8 cellular contexts compared by ENCODE assay signal in genomic region chr17:80970044-80970761, GRCh38. TPM values are rescaled to one million over a fixed set of nuclear protein-coding genes. Genes with fewer than 3 reads are reported as not detected.
DNase-seq lines count a peak whose midpoint lies in the region; FAIRE-seq and TF ChIP-seq lines count a peak whose summit lies in the region.

No MANE protein-coding gene starts in this region.

- POLR2A ChIA-PET in PC-9 (lab: Charles Lee; ENCODE audit: unreplicated experiment), result no interaction called here

- TF ChIP-seq CTCF in PC-9 (conservative IDR thresholded peaks at IDR 0.05) (peak; percentile 41; the same call in 1 of the 2 replicates), astrocyte (IDR thresholded peaks at IDR 0.05; ENCODE audit: insufficient read depth, low read depth, low read length) (no peak)

- H3K27me3 ChIP-seq in PC-9 (ENCODE audit: insufficient read depth, low read depth), result no peaks in the 10 kb centered on the region
- peaks cover 4% of the 10 kb centered on the region for H3K27me3 ChIP-seq in astrocyte (ENCODE audit: insufficient read depth, low read length)

- DNase-seq in SHP77 (lab: John Stamatoyannopoulos, UW) (peak; percentile 37 to 66), SHP77 treated with DMSO at 0.1 percent for 48 hours (lab: John Stamatoyannopoulos, UW) (no peak), PC-9 (peak in 1 of 2 experiments; percentile 37), astrocyte (ENCODE audit: low read depth) (no peak), immature natural killer cell (peak in 2 of 3 donors; percentile 29 to 38), COLO829 (ENCODE audit: low spot score) (no peak), islet precursor cell (no peak)
- peak; percentile 10 to 55 (median 24) for DNase-seq in stimulated activated naive CD4-positive, alpha-beta T cell (lab: John Stamatoyannopoulos, UW)

- no peaks in the 10 kb centered on the region for H3K36me3 Mint-ChIP-seq in astrocyte (ENCODE audit: low read depth, unreplicated experiment)
- H3K36me3 Mint-ChIP-seq in immature natural killer cell, result peaks cover 0 to 3% (median 2%) of the 10 kb centered on the region in 3 donors

- no peaks in the 10 kb centered on the region for H3K9me3 Mint-ChIP-seq in astrocyte (ENCODE audit: unreplicated experiment)
- H3K9me3 Mint-ChIP-seq in immature natural killer cell, result no peaks in the 10 kb centered on the region

- H3K4me3 Mint-ChIP-seq in astrocyte (ENCODE audit: unreplicated experiment), result no peak overlapping the region
- H3K4me3 Mint-ChIP-seq in immature natural killer cell, result peak overlapping the region; percentile 30 to 53 (median 33)

- no peak overlapping the region for H2AFZ ChIP-seq in PC-9
- no peak overlapping the region for H2AFZ ChIP-seq in astrocyte (ENCODE audit: low read depth, low read length)

- no peaks in the 10 kb centered on the region for H3K9me2 ChIP-seq in PC-9 (ENCODE audit: insufficient read depth)

- H4K20me1 ChIP-seq in PC-9 (ENCODE audit: insufficient read depth) (no peaks in the 10 kb centered on the region), astrocyte (ENCODE audit: insufficient read depth, low read length) (no peaks in the 10 kb centered on the region)

- H3K4me2 ChIP-seq in PC-9 (no peak overlapping the region), astrocyte (ENCODE audit: low read length) (peak overlapping the region; percentile 26)

- H3K36me3 ChIP-seq in PC-9 (ENCODE audit: low read depth), result no peaks in the 10 kb centered on the region
- H3K36me3 ChIP-seq in astrocyte (ENCODE audit: insufficient read depth, low read length), result no peaks in the 10 kb centered on the region

- H3K27ac ChIP-seq in PC-9, result no peak overlapping the region
- no peak overlapping the region for H3K27ac ChIP-seq in astrocyte (ENCODE audit: low read depth, low read length)

- H3K4me1 ChIP-seq in PC-9 (replicated peaks; ENCODE audit: insufficient read depth) (no peaks in the 10 kb centered on the region), astrocyte (ENCODE audit: insufficient read depth, low read length) (peaks cover 8% of the 10 kb centered on the region)

- no peak overlapping the region for H3K9ac ChIP-seq in astrocyte (ENCODE audit: low read length)

- CTCF ChIA-PET in PC-9 (lab: Charles Lee), result interaction anchor here (0.5 kb wide), 1 partner anchor 127 kb away, joined by 11 read pairs; no protein-coding TSS in a partner anchor

- H3F3A ChIP-seq in PC-9 (ENCODE audit: insufficient read depth, low read depth), result no peaks in the 10 kb centered on the region

- H3K4me3 ChIP-seq in PC-9 (no peak overlapping the region), astrocyte (ENCODE audit: insufficient read depth, low read depth, low read length) (no peak overlapping the region)

- H3K79me2 ChIP-seq in PC-9 (ENCODE audit: low read depth), result no peaks in the 10 kb centered on the region
- H3K79me2 ChIP-seq in astrocyte (ENCODE audit: insufficient read depth, low read length), result no peaks in the 10 kb centered on the region

- H3K4me1 Mint-ChIP-seq in astrocyte (ENCODE audit: low read depth, unreplicated experiment) (peaks cover 8% of the 10 kb centered on the region), immature natural killer cell (peaks cover 0 to 10% of the 10 kb centered on the region in 2 donors)

- BruUV-seq in PC-9 (replicated peaks; lab: Mats Ljungman, UMichigan), result no TSS peak

- H3K27ac Mint-ChIP-seq in astrocyte (ENCODE audit: unreplicated experiment), result no peak overlapping the region
- H3K27ac Mint-ChIP-seq in immature natural killer cell, result peak overlapping the region in 1 of 6 donors; percentile 66

- intact Hi-C loops in PC-9 (cut with micrococcal nuclease; ENCODE audit: unreplicated experiment), result loop anchor here (2.0 kb wide), 1 partner anchor 395 kb away; no protein-coding TSS in a partner anchor

- H3K9me3 ChIP-seq in PC-9 (ENCODE audit: insufficient read depth, low read depth) (no peaks in the 10 kb centered on the region), astrocyte (ENCODE audit: insufficient read depth, low read depth, low read length) (no peaks in the 10 kb centered on the region)

- peaks cover 8% of the 10 kb centered on the region for H3K27me3 Mint-ChIP-seq in astrocyte (ENCODE audit: low read depth, unreplicated experiment)
- peaks cover 2 to 4% (median 4%) of the 10 kb centered on the region in 3 donors for H3K27me3 Mint-ChIP-seq in immature natural killer cell (ENCODE audit: low read depth in 3 of 3)

- no peak for FAIRE-seq in astrocyte (lab: Jason Lieb, UNC)

RNA-seq across cellular contexts. Expression of gene CHMP6, which starts 21.4 kb away (rescaled TPM):
- total RNA-seq in PC-9 (2021), result 17.4 and 18.1 TPM in 2 replicates
- total RNA-seq in astrocyte, result 16.8 and 19.0 TPM in 2 replicates
- 10 to 100 TPM; 67.7 to 71.4 (median 70.2) TPM for polyA plus RNA-seq in immature natural killer cell

Comparison
In these comparisons a context has a peak if more than half of its experiments do, and no peak if none do; other contexts are left out.
1. DNase-seq: peak in SHP77 (2 of 2), immature natural killer cell (2 of 3) and stimulated activated naive CD4-positive, alpha-beta T cell (6 of 6); none in SHP77 treated with DMSO at 0.1 percent for 48 hours (single experiment), astrocyte (single experiment), COLO829 (single experiment) and islet precursor cell (single experiment).